Comparison of ENCODE assay signal across 28 cellular contexts in the genomic region with DNA sequence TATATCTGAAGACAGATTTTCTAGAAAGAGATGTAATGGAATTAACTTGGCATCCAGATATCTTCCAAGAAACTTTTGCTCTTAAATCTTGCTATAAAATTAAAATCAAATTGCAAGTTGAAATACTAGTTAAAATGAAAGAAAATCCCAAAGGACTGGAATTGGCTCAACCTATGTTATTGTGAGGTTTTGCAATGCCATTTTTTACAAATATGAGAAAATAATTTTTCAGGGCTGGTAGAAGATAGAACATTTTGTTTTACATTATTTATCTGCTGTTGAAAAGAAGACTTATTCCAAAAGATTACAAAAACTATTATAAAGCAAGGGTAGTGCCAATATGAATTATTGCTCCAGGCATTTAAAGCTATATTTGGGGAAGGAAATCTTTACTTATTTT.
DNase-seq lines count a peak whose midpoint lies in the region; ATAC-seq, FAIRE-seq and TF ChIP-seq lines count a peak whose summit lies in the region.
"Had no signal": no experiment of that assay in that cellular context is flagged by ENCODE, and none has a peak within 500 bp of the region (broad histone marks: within the 10 kb centered on the region; RNA-seq: fewer than 3 reads in every experiment).

No MANE protein-coding gene starts in this region.

- H3K4me2 ChIP-seq in A549 (peak overlapping the region; percentile 69; the same call in 2 of the 3 replicates), PC-9 (no peak overlapping the region)
- H3K4me2 ChIP-seq: KMS-11, SK-N-SH had no signal

- no peak for DNase-seq in A549 (ENCODE audit: low read depth in 1 of 2, low spot score in 1 of 2)
- DNase-seq in fibroblast of gingiva (ENCODE audit: low read depth): peak; percentile 29
- DNase-seq in gastrocnemius medialis: no peak
- no peak for DNase-seq in activated gamma-delta T cell (lab: John Stamatoyannopoulos, UW)
- DNase-seq in PC-9: no peak
- DNase-seq: Caco-2; CD8-positive, alpha-beta T cell; DMS79; EL; GDM1; GOT3; HFFc6; MM.1S; NCI-H1048; NCI-H1417 treated with DMSO at 0.1 percent for 48 hours; NCI-H1694 treated with DMSO at 0.1 percent for 48 hours; NCI-H2081; NCI-H2227 treated with DMSO at 0.1 percent for 48 hours; NCI-H526 treated with DMSO at 0.1 percent for 48 hours; SK-N-SH had no signal

- in situ Hi-C loops in gastrocnemius medialis (cut with MboI; ENCODE audit: low sequenced_read_pairs in 4 of 4): no loop called here

- H3K27me3 ChIP-seq in gastrocnemius medialis: no peaks in the 10 kb centered on the region
- H3K27me3 ChIP-seq in PC-9 (ENCODE audit: insufficient read depth, low read depth): no peaks in the 10 kb centered on the region

- H3F3A ChIP-seq in PC-9 (ENCODE audit: insufficient read depth, low read depth): no peaks in the 10 kb centered on the region

- H3K9me3 ChIP-seq in A549: no peaks in the 10 kb centered on the region
- H3K9me3 ChIP-seq in gastrocnemius medialis: no peaks in the 10 kb centered on the region
- no peaks in the 10 kb centered on the region for H3K9me3 ChIP-seq in PC-9 (ENCODE audit: insufficient read depth, low read depth)
- H3K9me3 ChIP-seq: Caco-2, HAP-1, SK-N-SH had no signal

- no peak for FAIRE-seq in A549 (lab: Jason Lieb, UNC)
- FAIRE-seq: GM12878 had no signal

- H3K36me3 ChIP-seq in gastrocnemius medialis: no peaks in the 10 kb centered on the region
- H3K36me3 ChIP-seq in PC-9 (ENCODE audit: low read depth): no peaks in the 10 kb centered on the region
- H3K36me3 ChIP-seq: HAP-1 had no signal

- POLR2A ChIA-PET in A549 (lab: Yijun Ruan, JAX): no interaction called here
- POLR2A ChIA-PET in PC-9 (lab: Charles Lee; ENCODE audit: unreplicated experiment): no interaction called here

- H3K27ac ChIP-seq in A549 (peak overlapping the region; percentile 35 to 79; a peak in 4 of 6 replicates), VCaP (peak overlapping the region; percentile 98), gastrocnemius medialis (peak overlapping the region in 3 of 4 donors; percentile 3 to 44 (median 16)), PC-9 (no peak overlapping the region)
- H3K27ac ChIP-seq: C4-2B, HL-60, KMS-11 had no signal

- intact Hi-C loops in gastrocnemius medialis (cut with DNase I; ENCODE audit: low total_unique reads): no loop called here
- intact Hi-C loops in PC-9 (cut with micrococcal nuclease; ENCODE audit: unreplicated experiment): no loop called here

- TF ChIP-seq POLR2A in A549 (IDR thresholded peaks at IDR 0.05; ENCODE audit: low read length): no peak
- TF ChIP-seq POLR2A in gastrocnemius medialis (IDR thresholded peaks at IDR 0.05): no peak

- no peaks in the 10 kb centered on the region for H3K9me2 ChIP-seq in PC-9 (ENCODE audit: insufficient read depth)
- H3K9me2 ChIP-seq: SK-N-SH had no signal

- CTCF ChIA-PET in A549 (lab: Yijun Ruan, JAX) (no interaction called here), PC-9 (lab: Charles Lee) (no interaction called here)

- H3K79me2 ChIP-seq in PC-9 (ENCODE audit: low read depth): no peaks in the 10 kb centered on the region

- no TSS peak for BruUV-seq in PC-9 (replicated peaks; lab: Mats Ljungman, UMichigan)

- no peak for ATAC-seq in A549
- peak; percentile 27 to 29 for ATAC-seq in gastrocnemius medialis
- no peak for ATAC-seq in GM18520 (IDR thresholded peaks at IDR 0.05; ENCODE audit: unreplicated experiment)
- ATAC-seq: CD8-positive, alpha-beta T cell; GM12878; Panc1 had no signal

- H3K4me1 ChIP-seq in A549 (peaks cover 47% of the 10 kb centered on the region), gastrocnemius medialis (no peaks in the 10 kb centered on the region), PC-9 (replicated peaks; ENCODE audit: insufficient read depth) (peaks cover 19% of the 10 kb centered on the region)
- H3K4me1 ChIP-seq: HAP-1 had no signal

- no peak overlapping the region for H2AFZ ChIP-seq in PC-9

- no peak overlapping the region for H3K4me3 ChIP-seq in A549
- no peak overlapping the region for H3K4me3 ChIP-seq in gastrocnemius medialis
- H3K4me3 ChIP-seq in PC-9: no peak overlapping the region
- H3K4me3 ChIP-seq: GM12878, HAP-1 had no signal

- TF ChIP-seq EP300 in A549 (IDR thresholded peaks at IDR 0.05): no peak

- TF ChIP-seq CTCF in A549 (IDR thresholded peaks at IDR 0.05): no peak
- no peak for TF ChIP-seq CTCF in VCaP (conservative IDR thresholded peaks at IDR 0.05)
- no peak for TF ChIP-seq CTCF in gastrocnemius medialis (IDR thresholded peaks at IDR 0.05 in 4 of 5, conservative IDR thresholded peaks at IDR 0.05 in 1 of 5)
- no peak for TF ChIP-seq CTCF in PC-9 (conservative IDR thresholded peaks at IDR 0.05)

- no peak for TF ChIP-seq RAD21 in A549 (conservative IDR thresholded peaks at IDR 0.05 in 1 of 2, IDR thresholded peaks at IDR 0.05 in 1 of 2)

- H4K20me1 ChIP-seq in PC-9 (ENCODE audit: insufficient read depth): no peaks in the 10 kb centered on the region

TF ChIP-seq in A549, 52 proteins besides CTCF, POLR2A, EP300 and RAD21:
- TF ChIP-seq PHF8 (IDR thresholded peaks at IDR 0.05; ENCODE audit: borderline replicate concordance, low read depth) (no peak), TP53 (CRISPR knock-in tag; IDR thresholded peaks at IDR 0.05) (no peak), MAFK (IDR thresholded peaks at IDR 0.05; ENCODE audit: partially characterized antibody) (no peak), RARB (CRISPR knock-in tag; IDR thresholded peaks at IDR 0.05) (no peak), ELK1 (IDR thresholded peaks at IDR 0.05; ENCODE audit: low read depth, low read length) (no peak), HOXA7 (CRISPR knock-in tag; IDR thresholded peaks at IDR 0.05) (no peak), ESRRA (IDR thresholded peaks at IDR 0.05; ENCODE audit: borderline replicate concordance, low read length) (no peak), HOXB13 (CRISPR knock-in tag; IDR thresholded peaks at IDR 0.05; ENCODE audit: low read depth) (no peak), PBX3 (IDR thresholded peaks at IDR 0.05) (no peak)
- TF ChIP-seq, protein P1, sequence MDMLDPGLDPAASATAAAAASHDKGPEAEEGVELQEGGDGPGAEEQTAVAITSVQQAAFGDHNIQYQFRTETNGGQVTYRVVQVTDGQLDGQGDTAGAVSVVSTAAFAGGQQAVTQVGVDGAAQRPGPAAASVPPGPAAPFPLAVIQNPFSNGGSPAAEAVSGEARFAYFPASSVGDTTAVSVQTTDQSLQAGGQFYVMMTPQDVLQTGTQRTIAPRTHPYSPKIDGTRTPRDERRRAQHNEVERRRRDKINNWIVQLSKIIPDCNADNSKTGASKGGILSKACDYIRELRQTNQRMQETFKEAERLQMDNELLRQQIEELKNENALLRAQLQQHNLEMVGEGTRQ (IDR thresholded peaks at IDR 0.05): no peak

Comparison
In these comparisons a context has a peak if more than half of its experiments do, and no peak if none do; other contexts are left out.
1. ATAC-seq: peak in gastrocnemius medialis (2 of 2); none in A549 (0 of 2) and GM18520 (single experiment).